1 cellular context compared by ENCODE assay signal in genomic region chr11:118247041-118247440, GRCh38.
TF ChIP-seq lines count a peak whose summit lies in the region.

No MANE protein-coding gene starts in this region.

TF ChIP-seq in K562, 482 proteins besides CTCF, POLR2A, EP300 and RAD21:
- TF ChIP-seq PBX2 (CRISPR knock-in tag; IDR thresholded peaks at IDR 0.05; ENCODE audit: low read depth): no peak
- TF ChIP-seq PBX2 (tag; conservative IDR thresholded peaks at IDR 0.05; ENCODE audit: low read depth): no peak
- TF ChIP-seq GTF2E2 (tag; IDR thresholded peaks at IDR 0.05): peak; percentile 35; the same call in 1 of the 2 replicates
